In the genomic region with DNA sequence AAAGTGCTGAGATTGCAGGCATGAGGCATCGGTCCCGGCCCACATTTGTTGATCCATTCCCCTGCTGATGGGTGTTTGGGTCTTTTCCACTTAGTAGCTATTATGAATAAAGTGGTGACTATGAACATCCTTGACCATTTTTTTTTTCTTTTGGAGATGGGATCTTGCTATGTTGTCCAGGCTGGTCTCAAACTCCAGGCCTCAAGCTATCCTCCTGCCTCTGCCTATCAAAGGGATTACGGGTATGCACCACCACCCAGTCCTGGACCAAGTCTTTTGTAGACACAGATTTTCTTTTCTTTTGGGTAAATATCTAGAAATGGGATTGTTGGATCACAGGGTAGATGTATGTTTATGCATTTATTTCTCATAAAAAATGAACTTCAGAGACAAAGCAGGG, we compare ENCODE assay signal across 1 cellular context.
TF ChIP-seq lines count a peak whose summit lies in the region.

No MANE protein-coding gene starts in this region.

TF ChIP-seq in GM23338, 12 proteins besides CTCF, POLR2A, EP300 and RAD21:
- TF ChIP-seq, protein P1, sequence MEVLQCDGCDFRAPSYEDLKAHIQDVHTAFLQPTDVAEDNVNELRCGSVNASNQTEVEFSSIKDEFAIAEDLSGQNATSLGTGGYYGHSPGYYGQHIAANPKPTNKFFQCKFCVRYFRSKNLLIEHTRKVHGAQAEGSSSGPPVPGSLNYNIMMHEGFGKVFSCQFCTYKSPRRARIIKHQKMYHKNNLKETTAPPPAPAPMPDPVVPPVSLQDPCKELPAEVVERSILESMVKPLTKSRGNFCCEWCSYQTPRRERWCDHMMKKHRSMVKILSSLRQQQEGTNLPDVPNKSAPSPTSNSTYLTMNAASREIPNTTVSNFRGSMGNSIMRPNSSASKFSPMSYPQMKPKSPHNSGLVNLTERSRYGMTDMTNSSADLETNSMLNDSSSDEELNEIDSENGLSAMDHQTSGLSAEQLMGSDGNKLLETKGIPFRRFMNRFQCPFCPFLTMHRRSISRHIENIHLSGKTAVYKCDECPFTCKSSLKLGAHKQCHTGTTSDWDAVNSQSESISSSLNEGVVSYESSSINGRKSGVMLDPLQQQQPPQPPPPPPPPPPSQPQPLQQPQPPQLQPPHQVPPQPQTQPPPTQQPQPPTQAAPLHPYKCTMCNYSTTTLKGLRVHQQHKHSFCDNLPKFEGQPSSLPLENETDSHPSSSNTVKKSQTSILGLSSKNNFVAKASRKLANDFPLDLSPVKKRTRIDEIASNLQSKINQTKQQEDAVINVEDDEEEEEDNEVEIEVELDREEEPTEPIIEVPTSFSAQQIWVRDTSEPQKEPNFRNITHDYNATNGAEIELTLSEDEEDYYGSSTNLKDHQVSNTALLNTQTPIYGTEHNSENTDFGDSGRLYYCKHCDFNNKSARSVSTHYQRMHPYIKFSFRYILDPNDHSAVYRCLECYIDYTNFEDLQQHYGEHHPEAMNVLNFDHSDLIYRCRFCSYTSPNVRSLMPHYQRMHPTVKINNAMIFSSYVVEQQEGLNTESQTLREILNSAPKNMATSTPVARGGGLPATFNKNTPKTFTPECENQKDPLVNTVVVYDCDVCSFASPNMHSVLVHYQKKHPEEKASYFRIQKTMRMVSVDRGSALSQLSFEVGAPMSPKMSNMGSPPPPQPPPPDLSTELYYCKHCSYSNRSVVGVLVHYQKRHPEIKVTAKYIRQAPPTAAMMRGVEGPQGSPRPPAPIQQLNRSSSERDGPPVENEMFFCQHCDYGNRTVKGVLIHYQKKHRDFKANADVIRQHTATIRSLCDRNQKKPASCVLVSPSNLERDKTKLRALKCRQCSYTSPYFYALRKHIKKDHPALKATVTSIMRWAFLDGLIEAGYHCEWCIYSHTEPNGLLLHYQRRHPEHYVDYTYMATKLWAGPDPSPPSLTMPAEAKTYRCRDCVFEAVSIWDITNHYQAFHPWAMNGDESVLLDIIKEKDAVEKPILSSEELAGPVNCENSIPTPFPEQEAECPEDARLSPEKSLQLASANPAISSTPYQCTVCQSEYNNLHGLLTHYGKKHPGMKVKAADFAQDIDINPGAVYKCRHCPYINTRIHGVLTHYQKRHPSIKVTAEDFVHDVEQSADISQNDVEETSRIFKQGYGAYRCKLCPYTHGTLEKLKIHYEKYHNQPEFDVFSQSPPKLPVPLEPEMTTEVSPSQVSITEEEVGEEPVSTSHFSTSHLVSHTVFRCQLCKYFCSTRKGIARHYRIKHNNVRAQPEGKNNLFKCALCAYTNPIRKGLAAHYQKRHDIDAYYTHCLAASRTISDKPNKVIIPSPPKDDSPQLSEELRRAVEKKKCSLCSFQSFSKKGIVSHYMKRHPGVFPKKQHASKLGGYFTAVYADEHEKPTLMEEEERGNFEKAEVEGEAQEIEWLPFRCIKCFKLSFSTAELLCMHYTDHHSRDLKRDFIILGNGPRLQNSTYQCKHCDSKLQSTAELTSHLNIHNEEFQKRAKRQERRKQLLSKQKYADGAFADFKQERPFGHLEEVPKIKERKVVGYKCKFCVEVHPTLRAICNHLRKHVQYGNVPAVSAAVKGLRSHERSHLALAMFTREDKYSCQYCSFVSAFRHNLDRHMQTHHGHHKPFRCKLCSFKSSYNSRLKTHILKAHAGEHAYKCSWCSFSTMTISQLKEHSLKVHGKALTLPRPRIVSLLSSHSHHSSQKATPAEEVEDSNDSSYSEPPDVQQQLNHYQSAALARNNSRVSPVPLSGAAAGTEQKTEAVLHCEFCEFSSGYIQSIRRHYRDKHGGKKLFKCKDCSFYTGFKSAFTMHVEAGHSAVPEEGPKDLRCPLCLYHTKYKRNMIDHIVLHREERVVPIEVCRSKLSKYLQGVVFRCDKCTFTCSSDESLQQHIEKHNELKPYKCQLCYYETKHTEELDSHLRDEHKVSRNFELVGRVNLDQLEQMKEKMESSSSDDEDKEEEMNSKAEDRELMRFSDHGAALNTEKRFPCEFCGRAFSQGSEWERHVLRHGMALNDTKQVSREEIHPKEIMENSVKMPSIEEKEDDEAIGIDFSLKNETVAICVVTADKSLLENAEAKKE (CRISPR knock-in tag; IDR thresholded peaks at IDR 0.05) = no peak
- TF ChIP-seq, protein P2, sequence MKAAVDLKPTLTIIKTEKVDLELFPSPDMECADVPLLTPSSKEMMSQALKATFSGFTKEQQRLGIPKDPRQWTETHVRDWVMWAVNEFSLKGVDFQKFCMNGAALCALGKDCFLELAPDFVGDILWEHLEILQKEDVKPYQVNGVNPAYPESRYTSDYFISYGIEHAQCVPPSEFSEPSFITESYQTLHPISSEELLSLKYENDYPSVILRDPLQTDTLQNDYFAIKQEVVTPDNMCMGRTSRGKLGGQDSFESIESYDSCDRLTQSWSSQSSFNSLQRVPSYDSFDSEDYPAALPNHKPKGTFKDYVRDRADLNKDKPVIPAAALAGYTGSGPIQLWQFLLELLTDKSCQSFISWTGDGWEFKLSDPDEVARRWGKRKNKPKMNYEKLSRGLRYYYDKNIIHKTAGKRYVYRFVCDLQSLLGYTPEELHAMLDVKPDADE (IDR thresholded peaks at IDR 0.05) = no peak
- TF ChIP-seq NANOG (IDR thresholded peaks at IDR 0.05; ENCODE audit: borderline replicate concordance) (no peak), CREB1 (CRISPR knock-in tag; IDR thresholded peaks at IDR 0.05; ENCODE audit: low read depth) (no peak), EZH2phosphoT487 (IDR thresholded peaks at IDR 0.05; ENCODE audit: unreplicated experiment) (no peak), JUNB (IDR thresholded peaks at IDR 0.05; ENCODE audit: unreplicated experiment) (no peak)
- TF ChIP-seq, protein P3, sequence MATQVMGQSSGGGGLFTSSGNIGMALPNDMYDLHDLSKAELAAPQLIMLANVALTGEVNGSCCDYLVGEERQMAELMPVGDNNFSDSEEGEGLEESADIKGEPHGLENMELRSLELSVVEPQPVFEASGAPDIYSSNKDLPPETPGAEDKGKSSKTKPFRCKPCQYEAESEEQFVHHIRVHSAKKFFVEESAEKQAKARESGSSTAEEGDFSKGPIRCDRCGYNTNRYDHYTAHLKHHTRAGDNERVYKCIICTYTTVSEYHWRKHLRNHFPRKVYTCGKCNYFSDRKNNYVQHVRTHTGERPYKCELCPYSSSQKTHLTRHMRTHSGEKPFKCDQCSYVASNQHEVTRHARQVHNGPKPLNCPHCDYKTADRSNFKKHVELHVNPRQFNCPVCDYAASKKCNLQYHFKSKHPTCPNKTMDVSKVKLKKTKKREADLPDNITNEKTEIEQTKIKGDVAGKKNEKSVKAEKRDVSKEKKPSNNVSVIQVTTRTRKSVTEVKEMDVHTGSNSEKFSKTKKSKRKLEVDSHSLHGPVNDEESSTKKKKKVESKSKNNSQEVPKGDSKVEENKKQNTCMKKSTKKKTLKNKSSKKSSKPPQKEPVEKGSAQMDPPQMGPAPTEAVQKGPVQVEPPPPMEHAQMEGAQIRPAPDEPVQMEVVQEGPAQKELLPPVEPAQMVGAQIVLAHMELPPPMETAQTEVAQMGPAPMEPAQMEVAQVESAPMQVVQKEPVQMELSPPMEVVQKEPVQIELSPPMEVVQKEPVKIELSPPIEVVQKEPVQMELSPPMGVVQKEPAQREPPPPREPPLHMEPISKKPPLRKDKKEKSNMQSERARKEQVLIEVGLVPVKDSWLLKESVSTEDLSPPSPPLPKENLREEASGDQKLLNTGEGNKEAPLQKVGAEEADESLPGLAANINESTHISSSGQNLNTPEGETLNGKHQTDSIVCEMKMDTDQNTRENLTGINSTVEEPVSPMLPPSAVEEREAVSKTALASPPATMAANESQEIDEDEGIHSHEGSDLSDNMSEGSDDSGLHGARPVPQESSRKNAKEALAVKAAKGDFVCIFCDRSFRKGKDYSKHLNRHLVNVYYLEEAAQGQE (IDR thresholded peaks at IDR 0.05; ENCODE audit: unreplicated experiment) = no peak
TF ChIP-seq in GM23338: peak in this region for 0.
